35 cellular contexts compared by ENCODE assay signal in the genomic region with DNA sequence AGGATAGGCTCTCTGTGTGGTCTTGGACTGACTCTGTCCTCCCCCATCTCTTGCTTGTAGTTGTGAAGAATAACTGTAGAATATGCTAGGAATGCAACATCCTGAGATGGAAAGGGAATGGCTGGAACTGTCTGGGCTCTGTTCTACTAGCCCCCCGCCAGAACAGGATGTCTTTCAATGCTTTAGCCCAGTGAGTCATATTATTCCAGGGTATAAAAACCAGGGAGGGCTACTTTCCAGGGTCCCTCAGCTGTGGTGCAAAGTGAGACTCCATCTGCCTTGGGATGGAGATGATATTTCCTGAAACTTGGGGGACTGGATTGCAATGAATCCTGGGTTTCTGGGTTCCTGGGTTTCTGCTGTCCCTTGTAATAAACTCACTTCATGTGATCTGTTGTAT.
"Had no signal": no experiment of that assay in that cellular context is flagged by ENCODE, and none has a peak within 500 bp of the region (broad histone marks: within the 10 kb centered on the region; RNA-seq: fewer than 3 reads in every experiment).

No MANE protein-coding gene starts in this region.

- H3K27me3 ChIP-seq: MG63 had no signal

- H3K9me3 ChIP-seq: MG63 had no signal

- H3K4me3 ChIP-seq: MG63 had no signal

- DNase-seq: Karpas-422, Kasumi-1, MG63, MM.1S, MV-4-11, NCI-H1048, NCI-H1092, NCI-H1092 treated with DMSO at 0.1 percent for 48 hours, NCI-H1105, NCI-H1105 treated with DMSO at 0.1 percent for 48 hours, NCI-H1417, NCI-H1417 treated with DMSO at 0.1 percent for 48 hours, NCI-H1436, NCI-H1436 treated with DMSO at 0.1 percent for 48 hours, NCI-H146, NCI-H1694, NCI-H1694 treated with DMSO at 0.1 percent for 48 hours, NCI-H187, NCI-H187 treated with DMSO at 0.1 percent for 48 hours, NCI-H1930, NCI-H2029, NCI-H2029 treated with DMSO at 0.1 percent for 48 hours, NCI-H2081, NCI-H2081 treated with DMSO at 0.1 percent for 48 hours, NCI-H2107, NCI-H2171, NCI-H2171 treated with DMSO at 0.1 percent for 48 hours, NCI-H2227 treated with DMSO at 0.1 percent for 48 hours, NCI-H226, NCI-H345, NCI-H446, NCI-H446 treated with DMSO at 0.1 percent for 48 hours, NCI-H510A, NCI-H510A treated with DMSO at 0.1 percent for 48 hours, NCI-H524 had no signal

- H3K36me3 ChIP-seq: MG63 had no signal
